ENCODE assay signal across 12 cellular contexts in genomic region chr4:124940387-124940786, GRCh38.
DNase-seq lines count a peak whose midpoint lies in the region; ATAC-seq, FAIRE-seq and TF ChIP-seq lines count a peak whose summit lies in the region.
"Had no signal": no experiment of that assay in that cellular context is flagged by ENCODE, and none has a peak within 500 bp of the region (broad histone marks: within the 10 kb centered on the region; RNA-seq: fewer than 3 reads in every experiment).

No MANE protein-coding gene starts in this region.

- no peak overlapping the region for H3K4me3 Mint-ChIP-seq in naive thymus-derived CD4-positive, alpha-beta T cell
- no peak overlapping the region for H3K4me3 Mint-ChIP-seq in activated CD4-positive, alpha-beta T cell treated with anti-CD3 and anti-CD28 coated beads for 36 hours
- H3K4me3 Mint-ChIP-seq: CD8-positive, alpha-beta memory T cell; naive thymus-derived CD8-positive, alpha-beta T cell had no signal

- H3K9me3 ChIP-seq in AG04450 (ENCODE audit: control insufficient read depth, insufficient read depth, low read length) (no peaks in the 10 kb centered on the region), endothelial cell of umbilical vein (replicated peaks; ENCODE audit: control insufficient read depth, insufficient read depth, low read length) (no peaks in the 10 kb centered on the region)
- no peaks in the 10 kb centered on the region for H3K9me3 ChIP-seq in naive thymus-derived CD4-positive, alpha-beta T cell (ENCODE audit: control insufficient read depth in 2 of 3, low read length in 3 of 3)
- H3K9me3 ChIP-seq: SJCRH30 had no signal

- H4K20me1 ChIP-seq in endothelial cell of umbilical vein (replicated peaks; ENCODE audit: control insufficient read depth, extremely low read depth, insufficient read depth, low read length), result no peaks in the 10 kb centered on the region

- H3K27me3 ChIP-seq in AG04450 (ENCODE audit: control insufficient read depth, insufficient read depth, low read length), result no peaks in the 10 kb centered on the region
- no peaks in the 10 kb centered on the region for H3K27me3 ChIP-seq in endothelial cell of umbilical vein (ENCODE audit: control insufficient read depth in 2 of 2, insufficient read depth in 2 of 2, low read length in 2 of 2)
- H3K27me3 ChIP-seq in mesendoderm (ENCODE audit: insufficient read depth, low read length, poor library complexity), result no peaks in the 10 kb centered on the region
- H3K27me3 ChIP-seq in naive thymus-derived CD4-positive, alpha-beta T cell (ENCODE audit: control insufficient read depth in 2 of 2, insufficient read depth in 2 of 2, low read length in 2 of 2), result no peaks in the 10 kb centered on the region
- H3K27me3 ChIP-seq: SJCRH30 had no signal

- H3K4me2 ChIP-seq in endothelial cell of umbilical vein (ENCODE audit: insufficient read depth, low read length), result peak overlapping the region; percentile 73
- no peak overlapping the region for H3K4me2 ChIP-seq in mesendoderm (ENCODE audit: low read length)

- H3K79me2 ChIP-seq in endothelial cell of umbilical vein (ENCODE audit: control insufficient read depth, insufficient read depth, low read length), result no peaks in the 10 kb centered on the region
- H3K79me2 ChIP-seq in mesendoderm (ENCODE audit: control insufficient read depth, insufficient read depth, low read length), result no peaks in the 10 kb centered on the region

- no peak overlapping the region for H2AK5ac ChIP-seq in mesendoderm (ENCODE audit: low read length)

- ATAC-seq in naive thymus-derived CD4-positive, alpha-beta T cell, result no peak
- ATAC-seq in activated CD4-positive, alpha-beta T cell treated with anti-CD3 and anti-CD28 coated beads for 36 hours, result no peak
- ATAC-seq: naive thymus-derived CD8-positive, alpha-beta T cell had no signal

- H3K4ac ChIP-seq in mesendoderm (ENCODE audit: low read depth, low read length), result no peak overlapping the region

- H3K27ac ChIP-seq in AG04450 (ENCODE audit: low read depth, low read length), result no peak overlapping the region
- H3K27ac ChIP-seq in endothelial cell of umbilical vein (ENCODE audit: insufficient read depth, low read depth, low read length), result peak overlapping the region; percentile 98
- H3K27ac ChIP-seq in mesendoderm (ENCODE audit: low read depth, low read length), result no peak overlapping the region
- no peak overlapping the region for H3K27ac ChIP-seq in naive thymus-derived CD4-positive, alpha-beta T cell (ENCODE audit: low read depth, low read length)
- H3K27ac ChIP-seq: SJCRH30 had no signal

- no peak overlapping the region for H4K8ac ChIP-seq in mesendoderm (ENCODE audit: low read depth, low read length)

- POLR2A ChIA-PET in AG04450 (lab: Yijun Ruan, JAX), result interaction anchor here (0.8 kb wide), 1 partner anchor 13 kb away, joined by 3 read pairs; no protein-coding TSS in a partner anchor
- POLR2A ChIA-PET in endothelial cell of umbilical vein (lab: Charles Lee), result interaction anchor here (0.9 to 1.8 kb wide), 2 partner anchors 228 to 229 kb away, joined by 3 to 5 read pairs; partner anchors contain the start of gene ANKRD50
- POLR2A ChIA-PET in naive thymus-derived CD4-positive, alpha-beta T cell (lab: Charles Lee), result no interaction called here
- POLR2A ChIA-PET in activated CD4-positive, alpha-beta T cell treated with anti-CD3 and anti-CD28 coated beads for 36 hours (lab: Charles Lee), result no interaction called here

- H3K9me3 Mint-ChIP-seq in naive thymus-derived CD4-positive, alpha-beta T cell, result peaks cover 0 to 10% (median 4%) of the 10 kb centered on the region in 11 donors
- H3K9me3 Mint-ChIP-seq in activated CD4-positive, alpha-beta T cell treated with anti-CD3 and anti-CD28 coated beads for 36 hours (ENCODE audit: low read depth), result peaks cover 2% of the 10 kb centered on the region

- no peak overlapping the region for H3K18ac ChIP-seq in mesendoderm (ENCODE audit: low read length)

- dilution Hi-C loops in endothelial cell of umbilical vein (cut with MboI; ENCODE audit: extremely low pct_ligation_motif_present, low sequenced_read_pairs), result no loop called here

- H3K56ac ChIP-seq in mesendoderm (ENCODE audit: low read length), result no peak overlapping the region

- intact Hi-C loops in endothelial cell of umbilical vein (cut with micrococcal nuclease), result loop anchor here (1.0 to 10.0 kb wide), 10 partner anchors 9 to 953 kb away; no protein-coding TSS in a partner anchor
- intact Hi-C loops in naive thymus-derived CD4-positive, alpha-beta T cell (cut with micrococcal nuclease), result no loop called here
- intact Hi-C loops in activated CD4-positive, alpha-beta T cell treated with anti-CD3 and anti-CD28 coated beads for 36 hours (cut with DNase I, micrococcal nuclease), result no loop called here

- H3K4me1 ChIP-seq in endothelial cell of umbilical vein (ENCODE audit: control insufficient read depth, extremely low read depth, insufficient read depth, low read length), result peaks cover 38% of the 10 kb centered on the region
- peaks cover 5% of the 10 kb centered on the region for H3K4me1 ChIP-seq in mesendoderm (ENCODE audit: control insufficient read depth, low read depth, low read length)
- H3K4me1 ChIP-seq in naive thymus-derived CD4-positive, alpha-beta T cell (ENCODE audit: control insufficient read depth in 2 of 2, insufficient read depth in 2 of 2, low read length in 2 of 2), result no peaks in the 10 kb centered on the region

- H4K5ac ChIP-seq in mesendoderm (ENCODE audit: low read length), result no peak overlapping the region

- BruUV-seq in endothelial cell of umbilical vein (replicated peaks; lab: Mats Ljungman, UMichigan), result no TSS peak

- peak; percentile 79 for FAIRE-seq in endothelial cell of umbilical vein (lab: Jason Lieb, UNC)

- no peaks in the 10 kb centered on the region for H3K27me3 Mint-ChIP-seq in naive thymus-derived CD4-positive, alpha-beta T cell
- no peaks in the 10 kb centered on the region for H3K27me3 Mint-ChIP-seq in activated CD4-positive, alpha-beta T cell treated with anti-CD3 and anti-CD28 coated beads for 36 hours
- H3K27me3 Mint-ChIP-seq: CD8-positive, alpha-beta memory T cell; naive thymus-derived CD8-positive, alpha-beta T cell had no signal

- no peak overlapping the region for H3K23ac ChIP-seq in mesendoderm (ENCODE audit: low read length)

- H2BK120ac ChIP-seq in mesendoderm (ENCODE audit: low read depth, low read length), result no peak overlapping the region

- no peak overlapping the region for H3K27ac Mint-ChIP-seq in naive thymus-derived CD4-positive, alpha-beta T cell
- H3K27ac Mint-ChIP-seq in activated CD4-positive, alpha-beta T cell treated with anti-CD3 and anti-CD28 coated beads for 36 hours, result no peak overlapping the region
- H3K27ac Mint-ChIP-seq: CD8-positive, alpha-beta memory T cell; naive thymus-derived CD8-positive, alpha-beta T cell had no signal

- no peaks in the 10 kb centered on the region for H3K9me1 ChIP-seq in endothelial cell of umbilical vein (replicated peaks; ENCODE audit: control insufficient read depth, extremely low read depth, insufficient read depth, low read length)

- H3K9ac ChIP-seq in endothelial cell of umbilical vein (replicated peaks; ENCODE audit: extremely low read depth, insufficient read depth, low read length) (peak overlapping the region; percentile 85), mesendoderm (ENCODE audit: low read length) (no peak overlapping the region)

- peak; percentile 86 for DNase-seq in AG04450 (ENCODE audit: low read depth, low spot score)
- peak; percentile 7 for DNase-seq in NCI-H446 treated with DMSO at 0.1 percent for 48 hours (lab: John Stamatoyannopoulos, UW)
- peak; percentile 97 for DNase-seq in endothelial cell of umbilical vein (ENCODE audit: low read depth, low spot score)
- DNase-seq in mesendoderm, result peak; percentile 66
- DNase-seq in NCI-H2227 (lab: John Stamatoyannopoulos, UW; ENCODE audit: unreplicated experiment), result no peak
- no peak for DNase-seq in naive thymus-derived CD4-positive, alpha-beta T cell
- DNase-seq in activated naive CD4-positive, alpha-beta T cell treated with anti-CD3 and anti-CD28 coated beads, Interleukin-2, amount 50 U/mL, for 16 hours, result no peak
- DNase-seq in activated CD4-positive, alpha-beta T cell treated with anti-CD3 and anti-CD28 coated beads for 36 hours, result no peak
- DNase-seq: CD8-positive, alpha-beta memory T cell; effector CD8-positive, alpha-beta T cell; naive thymus-derived CD8-positive, alpha-beta T cell had no signal

- no CpG with 5 or more reads among the region's 3 CpGs for WGBS in mesendoderm (ENCODE audit: extremely low coverage, insufficient coverage, low lambda C conversion rate)

- no peaks in the 10 kb centered on the region for H3K4me1 Mint-ChIP-seq in naive thymus-derived CD4-positive, alpha-beta T cell
- no peaks in the 10 kb centered on the region for H3K4me1 Mint-ChIP-seq in activated CD4-positive, alpha-beta T cell treated with anti-CD3 and anti-CD28 coated beads for 36 hours
- H3K4me1 Mint-ChIP-seq: CD8-positive, alpha-beta memory T cell; naive thymus-derived CD8-positive, alpha-beta T cell had no signal

- H3K4me3 ChIP-seq in AG04450 (ENCODE audit: low read depth, low read length), result no peak overlapping the region
- no peak overlapping the region for H3K4me3 ChIP-seq in endothelial cell of umbilical vein (replicated peaks in 1 of 3; ENCODE audit: insufficient read depth in 1 of 3, low read depth in 1 of 3, low read length in 3 of 3)
- no peak overlapping the region for H3K4me3 ChIP-seq in mesendoderm (ENCODE audit: low read length)
- no peak overlapping the region for H3K4me3 ChIP-seq in naive thymus-derived CD4-positive, alpha-beta T cell (ENCODE audit: low read length)
- H3K4me3 ChIP-seq: SJCRH30 had no signal

- CTCF ChIA-PET in AG04450 (lab: Charles Lee) (no interaction called here), endothelial cell of umbilical vein (lab: Charles Lee) (interaction anchor here (1.0 to 1.1 kb wide), 2 partner anchors 247 to 606 kb away, joined by 3 read pairs; no protein-coding TSS in a partner anchor)
- CTCF ChIA-PET in naive thymus-derived CD4-positive, alpha-beta T cell (lab: Charles Lee), result no interaction called here
- CTCF ChIA-PET in activated CD4-positive, alpha-beta T cell treated with anti-CD3 and anti-CD28 coated beads for 36 hours (lab: Charles Lee), result no interaction called here

- no peaks in the 10 kb centered on the region for H3K79me1 ChIP-seq in mesendoderm (ENCODE audit: low read length)

- no peak for TF ChIP-seq CTCF in AG04450 (IDR thresholded peaks at IDR 0.05; ENCODE audit: low read depth, low read length)
- no peak for TF ChIP-seq CTCF in endothelial cell of umbilical vein (IDR thresholded peaks at IDR 0.05; ENCODE audit: extremely low read depth in 1 of 2, insufficient read depth in 1 of 2, low read depth in 1 of 2, low read length in 2 of 2)

- no peak overlapping the region for H2AFZ ChIP-seq in endothelial cell of umbilical vein (ENCODE audit: low read depth, low read length)

- peaks cover 0 to 5% (median 0%) of the 10 kb centered on the region in 5 donors for H3K36me3 Mint-ChIP-seq in naive thymus-derived CD4-positive, alpha-beta T cell
- no peaks in the 10 kb centered on the region for H3K36me3 Mint-ChIP-seq in activated CD4-positive, alpha-beta T cell treated with anti-CD3 and anti-CD28 coated beads for 36 hours (ENCODE audit: low read depth)
- H3K36me3 Mint-ChIP-seq: CD8-positive, alpha-beta memory T cell; naive thymus-derived CD8-positive, alpha-beta T cell had no signal

- H2BK5ac ChIP-seq in mesendoderm (ENCODE audit: low read length), result no peak overlapping the region

- H3K36me3 ChIP-seq in endothelial cell of umbilical vein (ENCODE audit: control insufficient read depth in 2 of 2, extremely low read depth in 1 of 2, insufficient read depth in 2 of 2, low read length in 2 of 2) (no peaks in the 10 kb centered on the region), mesendoderm (ENCODE audit: control insufficient read depth, insufficient read depth, low read length) (no peaks in the 10 kb centered on the region)
- H3K36me3 ChIP-seq in naive thymus-derived CD4-positive, alpha-beta T cell (ENCODE audit: control insufficient read depth in 2 of 3, insufficient read depth in 3 of 3, low read length in 3 of 3), result no peaks in the 10 kb centered on the region
- H3K36me3 ChIP-seq: SJCRH30 had no signal

- peak; percentile 29 for TF ChIP-seq POLR2A in endothelial cell of umbilical vein (IDR thresholded peaks at IDR 0.05; ENCODE audit: low read depth, low read length)

- no peak overlapping the region for H2BK15ac ChIP-seq in mesendoderm (replicated peaks; ENCODE audit: low read depth)

Comparison
In these comparisons a context has a peak if more than half of its experiments do, and no peak if none do; other contexts are left out.
1. DNase-seq: peak in AG04450 (single experiment), NCI-H446 treated with DMSO at 0.1 percent for 48 hours (single experiment), endothelial cell of umbilical vein (single experiment) and mesendoderm (single experiment); none in NCI-H2227 (single experiment), naive thymus-derived CD4-positive, alpha-beta T cell (0 of 9), activated naive CD4-positive, alpha-beta T cell treated with anti-CD3 and anti-CD28 coated beads, Interleukin-2, amount 50 U/mL, for 16 hours (single experiment) and activated CD4-positive, alpha-beta T cell treated with anti-CD3 and anti-CD28 coated beads for 36 hours (single experiment).
2. POLR2A ChIA-PET loops: an anchor here in AG04450 (0.8 kb wide) and endothelial cell of umbilical vein (0.9 to 1.8 kb wide); none called in naive thymus-derived CD4-positive, alpha-beta T cell and activated CD4-positive, alpha-beta T cell treated with anti-CD3 and anti-CD28 coated beads for 36 hours.